In the genomic region with DNA sequence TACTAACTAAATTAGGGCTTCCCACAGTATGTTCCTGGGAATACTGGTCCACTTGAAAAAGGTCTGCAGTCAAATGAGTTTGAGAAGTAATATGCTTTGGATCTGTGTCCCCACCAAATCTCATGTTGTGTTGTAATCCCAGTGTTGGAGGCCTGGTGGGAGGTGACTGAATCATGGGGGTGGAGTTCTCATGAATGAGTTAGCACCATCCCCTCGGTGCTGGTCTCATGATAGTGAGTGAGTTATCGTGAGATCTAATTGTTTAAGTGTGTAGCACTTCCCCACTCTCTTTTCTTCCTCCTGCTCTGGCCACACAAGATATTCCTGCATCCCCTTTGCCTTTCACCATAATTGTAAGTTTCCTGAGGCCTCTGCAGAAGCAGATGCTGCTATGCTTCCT, we compare ENCODE assay signal across 14 cellular contexts. TPM values are rescaled to one million over a fixed set of nuclear protein-coding genes. Genes with fewer than 3 reads are reported as not detected.
DNase-seq lines count a peak whose midpoint lies in the region; ATAC-seq and TF ChIP-seq lines count a peak whose summit lies in the region.
"Had no signal": no experiment of that assay in that cellular context is flagged by ENCODE, and none has a peak within 500 bp of the region (broad histone marks: within the 10 kb centered on the region; RNA-seq: fewer than 3 reads in every experiment).

No MANE protein-coding gene starts in this region.

- H3K36me3 Mint-ChIP-seq in HFFc6 (ENCODE audit: low read depth), result no peaks in the 10 kb centered on the region
- H3K36me3 Mint-ChIP-seq: naive thymus-derived CD8-positive, alpha-beta T cell had no signal

- H3K9me3 Mint-ChIP-seq in HFFc6, result no peaks in the 10 kb centered on the region

- H3K4me3 Mint-ChIP-seq in HFFc6, result no peak overlapping the region
- H3K4me3 Mint-ChIP-seq: dendritic cell treated with granulocyte-macrophage colony-stimulating factor and Interleukin-4, amounts not matched to agents 40 ng/mL and 50 ng/mL, for 4 days; naive thymus-derived CD8-positive, alpha-beta T cell had no signal

- H3K27ac Mint-ChIP-seq in HFFc6, result no peak overlapping the region
- H3K27ac Mint-ChIP-seq: dendritic cell treated with granulocyte-macrophage colony-stimulating factor and Interleukin-4, amounts not matched to agents 40 ng/mL and 50 ng/mL, for 4 days; naive thymus-derived CD8-positive, alpha-beta T cell had no signal

- ATAC-seq in HG02884 (IDR thresholded peaks at IDR 0.05; ENCODE audit: unreplicated experiment) (no peak), HG03521 (IDR thresholded peaks at IDR 0.05; ENCODE audit: unreplicated experiment) (no peak)
- ATAC-seq: naive thymus-derived CD8-positive, alpha-beta T cell had no signal

- DNase-seq in A172 (ENCODE audit: low spot score) (peak; percentile 64), HFFc6 (peak; percentile 23), T1000 (lab: John Stamatoyannopoulos, UW) (peak; percentile 20), fibroblast of mammary gland (ENCODE audit: low read depth) (peak; percentile 78), NCI-H524 treated with DMSO at 0.1 percent for 48 hours (lab: John Stamatoyannopoulos, UW) (no peak)
- DNase-seq in activated T-cell treated with anti-CD3 and anti-CD28 coated beads, Interleukin-2, amount 50 U/mL, for 48 hours, result no peak
- DNase-seq: activated CD4-positive, CD25-positive, alpha-beta regulatory T cell; activated effector memory CD4-positive, alpha-beta T cell treated with anti-CD3 and anti-CD28 coated beads, Interleukin-2, amount 50 U/mL, for 16 hours; AML-193; naive thymus-derived CD8-positive, alpha-beta T cell; NCI-H1436 treated with DMSO at 0.1 percent for 48 hours had no signal

- H3K27me3 Mint-ChIP-seq in HFFc6 (ENCODE audit: insufficient read depth), result peaks cover 3% of the 10 kb centered on the region
- H3K27me3 Mint-ChIP-seq: dendritic cell treated with granulocyte-macrophage colony-stimulating factor and Interleukin-4, amounts not matched to agents 40 ng/mL and 50 ng/mL, for 4 days; naive thymus-derived CD8-positive, alpha-beta T cell had no signal

- peaks cover 17% of the 10 kb centered on the region for H3K4me1 Mint-ChIP-seq in HFFc6 (ENCODE audit: low read depth)
- H3K4me1 Mint-ChIP-seq: naive thymus-derived CD8-positive, alpha-beta T cell had no signal

- no peak overlapping the region for H3K4me3 ChIP-seq in fibroblast of mammary gland (ENCODE audit: control insufficient read depth, low read depth, low read length)

- TF ChIP-seq CTCF in HFFc6 (IDR thresholded peaks at IDR 0.05) (no peak), fibroblast of mammary gland (conservative IDR thresholded peaks at IDR 0.05; ENCODE audit: control insufficient read depth, insufficient read depth, low read depth, low read length) (no peak)

RNA-seq across cellular contexts. Expression of a gene that starts 16.9 kb away (rescaled TPM):
- not detected in 2 replicates for total RNA-seq in A172 (2014; rRNA removed; shearing (Covaris generic))
- not detected for total RNA-seq in HFFc6 (2021; fragmentation: NEBNext Ultra II Directional; extraction: Animal tissue kit (Norgen Biotek cat#: 25700))
- total RNA-seq: naive thymus-derived CD8-positive, alpha-beta T cell had no signal

Comparison
In these comparisons a context has a peak if more than half of its experiments do, and no peak if none do; other contexts are left out.
1. DNase-seq: peak in A172 (single experiment), HFFc6 (single experiment), T1000 (single experiment) and fibroblast of mammary gland (single experiment); none in activated T-cell treated with anti-CD3 and anti-CD28 coated beads, Interleukin-2, amount 50 U/mL, for 48 hours (0 of 2) and NCI-H524 treated with DMSO at 0.1 percent for 48 hours (single experiment).